27 cellular contexts compared by ENCODE assay signal in the genomic region with DNA sequence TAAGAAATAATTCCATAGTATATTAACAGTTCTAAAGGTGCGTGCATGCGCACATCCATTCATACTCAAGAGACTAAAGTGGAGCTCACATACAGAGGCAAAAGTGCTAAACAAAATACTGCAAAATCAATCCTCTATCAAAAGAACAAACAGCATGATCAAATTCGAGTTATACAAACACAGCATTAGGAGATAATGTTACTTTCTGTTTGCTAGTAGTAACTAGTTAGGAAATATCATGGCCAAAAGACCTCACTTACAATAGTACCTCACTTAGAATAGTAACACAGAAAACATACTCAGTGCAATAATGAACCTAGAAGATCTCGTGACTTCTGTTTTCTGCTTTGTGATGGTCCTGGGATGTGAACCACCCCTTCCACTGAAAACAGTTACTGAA. TPM values are rescaled to one million over a fixed set of nuclear protein-coding genes. Genes with fewer than 3 reads are reported as not detected.
"Had no signal": no experiment of that assay in that cellular context is flagged by ENCODE, and none has a peak within 500 bp of the region (broad histone marks: within the 10 kb centered on the region; RNA-seq: fewer than 3 reads in every experiment).

No MANE protein-coding gene starts in this region.

- H3K9me3 Mint-ChIP-seq: activated CD4-positive, alpha-beta memory T cell treated with anti-CD3 and anti-CD28 coated beads, Interleukin-2, amount 10 ng/mL, durations not matched to agents 7 days and 5 days; activated CD4-positive, alpha-beta T cell treated with anti-CD3 and anti-CD28 coated beads, Interleukin-2, amount 10 ng/mL, durations not matched to agents 7 days and 5 days; activated naive CD4-positive, alpha-beta T cell treated with anti-CD3 and anti-CD28 coated beads, Interleukin-2, amount 10 ng/mL, durations not matched to agents 7 days and 5 days; activated naive CD4-positive, alpha-beta T cell treated with anti-CD3 and anti-CD28 coated beads, Interleukin-2, amount 50 U/mL, for 72 hours; activated naive CD8-positive, alpha-beta T cell treated with anti-CD3 and anti-CD28 coated beads, Interleukin-2, amount 10 ng/mL, durations not matched to agents 7 days and 5 days; activated T-cell treated with anti-CD3 and anti-CD28 coated beads, Interleukin-2, amount 50 U/mL, for 24 hours; activated T-cell treated with anti-CD3 and anti-CD28 coated beads, Interleukin-2, amount 50 U/mL, for 72 hours had no signal

- H3K36me3 Mint-ChIP-seq: activated naive CD4-positive, alpha-beta T cell treated with anti-CD3 and anti-CD28 coated beads, Interleukin-2, amount 10 ng/mL, durations not matched to agents 7 days and 5 days; activated naive CD8-positive, alpha-beta T cell treated with anti-CD3 and anti-CD28 coated beads, Interleukin-2, amount 10 ng/mL, durations not matched to agents 7 days and 5 days; WTC11 had no signal

- ATAC-seq: activated naive CD4-positive, alpha-beta T cell treated with anti-CD3 and anti-CD28 coated beads, Interleukin-2, amount 50 U/mL, for 72 hours; activated T-cell treated with anti-CD3 and anti-CD28 coated beads, Interleukin-2, amount 50 U/mL, for 72 hours; esophagus mucosa; WTC11 had no signal

- H3K27ac Mint-ChIP-seq: activated CD4-positive, alpha-beta memory T cell treated with anti-CD3 and anti-CD28 coated beads, Interleukin-2, amount 10 ng/mL, durations not matched to agents 7 days and 5 days; activated CD4-positive, alpha-beta T cell treated with anti-CD3 and anti-CD28 coated beads, Interleukin-2, amount 10 ng/mL, durations not matched to agents 7 days and 5 days; activated naive CD4-positive, alpha-beta T cell treated with anti-CD3 and anti-CD28 coated beads, Interleukin-2, amount 10 ng/mL, durations not matched to agents 7 days and 5 days; activated naive CD4-positive, alpha-beta T cell treated with anti-CD3 and anti-CD28 coated beads, Interleukin-2, amount 50 U/mL, for 72 hours; activated naive CD8-positive, alpha-beta T cell treated with anti-CD3 and anti-CD28 coated beads, Interleukin-2, amount 10 ng/mL, durations not matched to agents 7 days and 5 days; activated T-cell treated with anti-CD3 and anti-CD28 coated beads, Interleukin-2, amount 50 U/mL, for 24 hours; activated T-cell treated with anti-CD3 and anti-CD28 coated beads, Interleukin-2, amount 50 U/mL, for 72 hours; WTC11 had no signal

- DNase-seq: activated CD4-positive, alpha-beta memory T cell treated with anti-CD3 and anti-CD28 coated beads, Interleukin-2, amount 10 ng/mL, durations not matched to agents 7 days and 5 days; activated CD4-positive, alpha-beta T cell treated with anti-CD3 and anti-CD28 coated beads for 1 hour; activated CD4-positive, alpha-beta T cell treated with anti-CD3 and anti-CD28 coated beads for 4 hours; activated CD4-positive, alpha-beta T cell treated with anti-CD3 and anti-CD28 coated beads, Interleukin-2, amount 10 ng/mL, durations not matched to agents 7 days and 5 days; activated CD4-positive, alpha-beta T cell treated with anti-CD3 and anti-CD28 coated beads, Interleukin-2, amount 50 U/mL, for 4 hours; activated CD8-positive, alpha-beta memory T cell treated with anti-CD3 and anti-CD28 coated beads, Interleukin-2, amount 50 U/mL, for 48 hours; activated gamma-delta T cell; activated naive CD4-positive, alpha-beta T cell; activated naive CD4-positive, alpha-beta T cell treated with anti-CD3 and anti-CD28 coated beads, Interleukin-2, amount 10 ng/mL, durations not matched to agents 7 days and 5 days; activated naive CD8-positive, alpha-beta T cell treated with anti-CD3 and anti-CD28 coated beads, Interleukin-2, amount 10 ng/mL, durations not matched to agents 7 days and 5 days; activated T-cell treated with anti-CD3 and anti-CD28 coated beads for 4 hours; activated T-cell treated with anti-CD3 and anti-CD28 coated beads, Interleukin-2, amount 50 U/mL, for 24 hours; activated T-cell treated with anti-CD3 and anti-CD28 coated beads, Interleukin-2, amount 50 U/mL, for 72 hours; central memory CD4-positive, alpha-beta T cell; cerebellar nuclear complex; colonic mucosa; effector CD8-positive, alpha-beta T cell; foreskin fibroblast; T-helper 2 cell had no signal

- H3K27ac ChIP-seq: ascending aorta, breast epithelium, cardiac muscle cell, colonic mucosa had no signal

- H3K4me1 Mint-ChIP-seq: activated naive CD4-positive, alpha-beta T cell treated with anti-CD3 and anti-CD28 coated beads, Interleukin-2, amount 10 ng/mL, durations not matched to agents 7 days and 5 days had no signal

- H3K4me3 Mint-ChIP-seq: activated CD4-positive, alpha-beta memory T cell treated with anti-CD3 and anti-CD28 coated beads, Interleukin-2, amount 10 ng/mL, durations not matched to agents 7 days and 5 days; activated CD4-positive, alpha-beta T cell treated with anti-CD3 and anti-CD28 coated beads, Interleukin-2, amount 10 ng/mL, durations not matched to agents 7 days and 5 days; activated naive CD4-positive, alpha-beta T cell treated with anti-CD3 and anti-CD28 coated beads, Interleukin-2, amount 10 ng/mL, durations not matched to agents 7 days and 5 days; activated naive CD8-positive, alpha-beta T cell treated with anti-CD3 and anti-CD28 coated beads, Interleukin-2, amount 10 ng/mL, durations not matched to agents 7 days and 5 days; activated T-cell treated with anti-CD3 and anti-CD28 coated beads, Interleukin-2, amount 50 U/mL, for 24 hours; activated T-cell treated with anti-CD3 and anti-CD28 coated beads, Interleukin-2, amount 50 U/mL, for 72 hours; brain; WTC11 had no signal

- H3K27me3 Mint-ChIP-seq: activated CD4-positive, alpha-beta memory T cell treated with anti-CD3 and anti-CD28 coated beads, Interleukin-2, amount 10 ng/mL, durations not matched to agents 7 days and 5 days; activated naive CD4-positive, alpha-beta T cell treated with anti-CD3 and anti-CD28 coated beads, Interleukin-2, amount 10 ng/mL, durations not matched to agents 7 days and 5 days; activated T-cell treated with anti-CD3 and anti-CD28 coated beads, Interleukin-2, amount 50 U/mL, for 24 hours had no signal

RNA-seq across cellular contexts. Expression of gene CEMIP, which starts 21.0 kb away (rescaled TPM):
- total RNA-seq: activated CD4-positive, alpha-beta memory T cell treated with anti-CD3 and anti-CD28 coated beads, Interleukin-2, amount 10 ng/mL, durations not matched to agents 7 days and 5 days; activated CD4-positive, alpha-beta T cell treated with anti-CD3 and anti-CD28 coated beads, Interleukin-2, amount 10 ng/mL, durations not matched to agents 7 days and 5 days; activated naive CD4-positive, alpha-beta T cell treated with anti-CD3 and anti-CD28 coated beads, Interleukin-2, amount 50 U/mL, for 72 hours; ascending aorta; T-helper 1 cell treated with Interleukin-12 subunit alpha and Interleukin-12 subunit beta and Interleukin-4 antibody, amounts not matched to agents 30 ng/mL and 1 ng/mL, for 36 hours had no signal
